In genomic region chr7:45129181-45129800, GRCh38 we compare ENCODE assay signal across 20 cellular contexts. TPM values are rescaled to one million over a fixed set of nuclear protein-coding genes. Genes with fewer than 3 reads are reported as not detected.
"Had no signal": no experiment of that assay in that cellular context is flagged by ENCODE, and none has a peak within 500 bp of the region (broad histone marks: within the 10 kb centered on the region; RNA-seq: fewer than 3 reads in every experiment).

No MANE protein-coding gene starts in this region.

- H3K27ac ChIP-seq: epithelial cell of prostate, heart left ventricle, pancreas had no signal

- DNase-seq: activated B cell treated with CpG ODN at 0.5 μM for 24 hours; activated CD4-positive, alpha-beta T cell treated with anti-CD3 and anti-CD28 coated beads, Interleukin-2, amount 10 ng/mL, durations not matched to agents 24 days and 14 days; activated CD8-positive, alpha-beta memory T cell treated with anti-CD3 and anti-CD28 coated beads, Interleukin-2, amount 50 U/mL, for 48 hours; activated gamma-delta T cell treated with Interleukin-2 at 50 U/mL for 16 hours; activated T-cell treated with anti-CD3 and anti-CD28 coated beads, Interleukin-2, amount 50 U/mL, for 72 hours; amniotic stem cell; dermis blood vessel endothelial cell; effector memory CD8-positive, alpha-beta T cell; heart left ventricle; midbrain; pancreas had no signal

- H3K27me3 ChIP-seq: heart left ventricle, pancreas had no signal

- H3K4me3 Mint-ChIP-seq: activated B cell treated with CpG ODN at 0.5 μM for 24 hours; activated CD4-positive, alpha-beta T cell treated with anti-CD3 and anti-CD28 coated beads, Interleukin-2, amount 10 ng/mL, durations not matched to agents 24 days and 14 days; activated naive CD8-positive, alpha-beta T cell; activated T-cell treated with anti-CD3 and anti-CD28 coated beads, Interleukin-2, amount 50 U/mL, for 72 hours; central memory CD8-positive, alpha-beta T cell; effector memory CD8-positive, alpha-beta T cell; neural crest cell; stimulated activated memory B cell treated with anti-CD40 and anti-IgM and Interleukin-4, amounts not matched to agents 10 μg/mL and 1 μg/mL and 100 μg/mL, for 72 hours had no signal

- H3K4me1 Mint-ChIP-seq: activated B cell treated with CpG ODN at 0.5 μM for 24 hours; activated CD4-positive, alpha-beta T cell treated with anti-CD3 and anti-CD28 coated beads, Interleukin-2, amount 10 ng/mL, durations not matched to agents 24 days and 14 days; central memory CD8-positive, alpha-beta T cell; neural crest cell; stimulated activated memory B cell treated with anti-CD40 and anti-IgM and Interleukin-4, amounts not matched to agents 10 μg/mL and 1 μg/mL and 100 μg/mL, for 72 hours had no signal

- H3K9me3 Mint-ChIP-seq: activated B cell treated with CpG ODN at 0.5 μM for 24 hours; activated CD4-positive, alpha-beta T cell treated with anti-CD3 and anti-CD28 coated beads, Interleukin-2, amount 10 ng/mL, durations not matched to agents 24 days and 14 days; activated T-cell treated with anti-CD3 and anti-CD28 coated beads, Interleukin-2, amount 50 U/mL, for 72 hours; central memory CD8-positive, alpha-beta T cell; effector memory CD8-positive, alpha-beta T cell; neural crest cell; stimulated activated memory B cell treated with anti-CD40 and anti-IgM and Interleukin-4, amounts not matched to agents 10 μg/mL and 1 μg/mL and 100 μg/mL, for 72 hours had no signal

- H3K9me3 ChIP-seq: heart left ventricle, pancreas had no signal

- H3K27me3 Mint-ChIP-seq: activated B cell treated with CpG ODN at 0.5 μM for 24 hours; activated CD4-positive, alpha-beta T cell treated with anti-CD3 and anti-CD28 coated beads, Interleukin-2, amount 10 ng/mL, durations not matched to agents 24 days and 14 days; activated naive CD8-positive, alpha-beta T cell; central memory CD8-positive, alpha-beta T cell; effector memory CD8-positive, alpha-beta T cell had no signal

- H3K4me1 ChIP-seq: heart left ventricle, pancreas had no signal

- H3K36me3 ChIP-seq: heart left ventricle, pancreas had no signal

- H3K4me3 ChIP-seq: heart left ventricle, pancreas had no signal

- H3K27ac Mint-ChIP-seq: activated B cell treated with CpG ODN at 0.5 μM for 24 hours; activated CD4-positive, alpha-beta T cell treated with anti-CD3 and anti-CD28 coated beads, Interleukin-2, amount 10 ng/mL, durations not matched to agents 24 days and 14 days; activated naive CD8-positive, alpha-beta T cell; activated T-cell treated with anti-CD3 and anti-CD28 coated beads, Interleukin-2, amount 50 U/mL, for 72 hours; stimulated activated memory B cell treated with anti-CD40 and anti-IgM and Interleukin-4, amounts not matched to agents 10 μg/mL and 1 μg/mL and 100 μg/mL, for 72 hours had no signal

- ATAC-seq: activated T-cell treated with anti-CD3 and anti-CD28 coated beads, Interleukin-2, amount 50 U/mL, for 72 hours; effector memory CD8-positive, alpha-beta T cell; left lobe of liver; pancreas; stimulated activated memory B cell treated with anti-CD40 and anti-IgM and Interleukin-4, amounts not matched to agents 10 μg/mL and 1 μg/mL and 100 μg/mL, for 72 hours had no signal

- H3K36me3 Mint-ChIP-seq: activated naive CD8-positive, alpha-beta T cell; stimulated activated memory B cell treated with anti-CD40 and anti-IgM and Interleukin-4, amounts not matched to agents 10 μg/mL and 1 μg/mL and 100 μg/mL, for 72 hours had no signal

RNA-seq across cellular contexts. Expression of gene RAMP3, which starts 28.3 kb away (rescaled TPM):
- total RNA-seq: activated B cell treated with CpG ODN at 0.5 μM for 24 hours; activated CD4-positive, alpha-beta T cell treated with anti-CD3 and anti-CD28 coated beads, Interleukin-2, amount 10 ng/mL, durations not matched to agents 24 days and 14 days; myocyte; neural crest cell; T-helper 2 cell treated with Interferon-gamma antibody and Interleukin-4, amounts not matched to agents 100 ng/mL and 5 ng/mL, for 36 hours had no signal
- polyA plus RNA-seq: fibroblast of lung had no signal
